Comparison of ENCODE assay signal across 12 cellular contexts in the genomic region with DNA sequence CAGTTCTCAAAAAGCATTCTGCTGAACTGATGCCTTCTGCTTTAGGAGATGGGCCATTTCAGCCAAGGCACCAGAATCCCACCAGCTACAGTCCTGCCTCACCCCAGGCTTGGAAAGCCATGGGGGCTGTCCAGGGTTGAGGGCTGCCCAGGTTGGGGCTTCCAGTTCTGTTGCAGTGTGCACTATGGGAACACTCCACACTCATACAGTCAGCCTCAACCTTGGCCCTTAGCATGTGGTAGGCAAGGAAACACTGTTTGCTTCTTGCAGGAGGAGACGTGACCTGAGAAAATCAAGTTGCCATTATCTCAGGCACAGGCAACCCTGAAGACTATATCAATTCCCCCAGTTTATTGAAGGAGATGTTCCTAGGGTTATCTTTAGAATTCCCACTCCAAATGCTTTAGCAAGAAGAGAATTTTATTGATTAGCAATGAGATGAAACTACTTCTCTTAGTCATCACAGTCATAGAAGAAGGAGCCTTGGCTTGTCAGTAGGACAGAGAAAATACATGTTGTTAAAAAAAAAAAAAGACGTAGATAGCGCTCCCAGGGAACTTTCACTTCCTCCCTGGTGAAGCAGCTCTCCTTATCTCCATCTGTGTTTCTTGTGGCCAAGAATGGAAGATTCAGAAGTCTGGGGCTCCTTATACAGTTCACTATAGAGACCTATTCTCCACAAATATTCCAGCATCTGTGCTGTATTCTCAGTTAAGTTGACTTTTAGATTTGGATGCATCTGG. TPM values are rescaled to one million over a fixed set of nuclear protein-coding genes. Genes with fewer than 3 reads are reported as not detected.
DNase-seq lines count a peak whose midpoint lies in the region; ATAC-seq and TF ChIP-seq lines count a peak whose summit lies in the region.
"Had no signal": no experiment of that assay in that cellular context is flagged by ENCODE, and none has a peak within 500 bp of the region (broad histone marks: within the 10 kb centered on the region; RNA-seq: fewer than 3 reads in every experiment).

No MANE protein-coding gene starts in this region.

- TF ChIP-seq CTCF in Caco-2 (IDR thresholded peaks at IDR 0.05; ENCODE audit: insufficient read depth in 1 of 2, low read depth in 1 of 2, low read length in 1 of 2, severe bottlenecking in 1 of 2, unreplicated experiment in 1 of 2) = no peak
- no peak for TF ChIP-seq CTCF in heart left ventricle (IDR thresholded peaks at IDR 0.05)

- no peak overlapping the region for H3K27ac ChIP-seq in heart left ventricle
- H3K27ac ChIP-seq: BLaER1, left lung had no signal

- H3K27me3 ChIP-seq in Caco-2 (replicated peaks; ENCODE audit: control insufficient read depth, insufficient read depth, low read length) (no peaks in the 10 kb centered on the region), heart left ventricle (no peaks in the 10 kb centered on the region)
- H3K27me3 ChIP-seq: BLaER1, left lung had no signal

- no peaks in the 10 kb centered on the region for H3K36me3 Mint-ChIP-seq in Caco-2 (ENCODE audit: insufficient read depth, unreplicated experiment)

- no peak overlapping the region for H3K4me3 Mint-ChIP-seq in Caco-2 (ENCODE audit: unreplicated experiment)

- CTCF ChIA-PET in Caco-2 (lab: Charles Lee) = no interaction called here

- ATAC-seq in GM18508 (IDR thresholded peaks at IDR 0.05; ENCODE audit: insufficient read depth, unreplicated experiment) = peak; percentile 65
- peak; percentile 90 for ATAC-seq in GM21447 (IDR thresholded peaks at IDR 0.05; ENCODE audit: unreplicated experiment)
- ATAC-seq in HG03108 (IDR thresholded peaks at IDR 0.05; ENCODE audit: unreplicated experiment) = peak; percentile 61
- no peak for ATAC-seq in heart left ventricle
- ATAC-seq: HepG2, left lung had no signal

- no peaks in the 10 kb centered on the region for H3K4me1 ChIP-seq in Caco-2
- peaks cover 0 to 14% (median 0%) of the 10 kb centered on the region in 12 donors for H3K4me1 ChIP-seq in heart left ventricle
- H3K4me1 ChIP-seq: BLaER1 had no signal

- 56 to 69% (median 60%) methylated on average over 3 of the region's 3 CpGs for WGBS in heart left ventricle, 4 donors

- H3K9me3 Mint-ChIP-seq in Caco-2 (ENCODE audit: unreplicated experiment) = no peaks in the 10 kb centered on the region

- H3K9me3 ChIP-seq in Caco-2 (no peaks in the 10 kb centered on the region), heart left ventricle (no peaks in the 10 kb centered on the region)
- H3K9me3 ChIP-seq: BLaER1, left lung had no signal

- DNase-seq in SIG-M5 (lab: John Stamatoyannopoulos, UW) (peak; percentile 59), Caco-2 (no peak), T1000 (lab: John Stamatoyannopoulos, UW) (no peak), NCI-H446 (lab: John Stamatoyannopoulos, UW) (no peak), heart left ventricle (no peak)
- DNase-seq: left lung, NCI-H524 treated with DMSO at 0.1 percent for 48 hours had no signal

- no peak overlapping the region for H3K4me3 ChIP-seq in Caco-2 (ENCODE audit: low read depth, low read length)
- no peak overlapping the region for H3K4me3 ChIP-seq in heart left ventricle
- H3K4me3 ChIP-seq: BLaER1, left lung had no signal

- H3K4me1 Mint-ChIP-seq in Caco-2 (ENCODE audit: low read depth, unreplicated experiment) = no peaks in the 10 kb centered on the region

- no peak for TF ChIP-seq POLR2A in heart left ventricle (IDR thresholded peaks at IDR 0.05)

- BruUV-seq in Caco-2 (replicated peaks; lab: Mats Ljungman, UMichigan) = no TSS peak

- no peak overlapping the region for H3K27ac Mint-ChIP-seq in Caco-2 (ENCODE audit: unreplicated experiment)

- POLR2A ChIA-PET in Caco-2 (lab: Charles Lee) = no interaction called here

- intact Hi-C loops in Caco-2 (cut with micrococcal nuclease; ENCODE audit: unreplicated experiment) = no loop called here
- intact Hi-C loops in heart left ventricle (cut with DNase I) = no loop called here

- H3K27me3 Mint-ChIP-seq in Caco-2 (ENCODE audit: insufficient read depth, unreplicated experiment) = no peaks in the 10 kb centered on the region

- no peaks in the 10 kb centered on the region for H3K36me3 ChIP-seq in Caco-2 (ENCODE audit: control insufficient read depth, insufficient read depth, low read length)
- H3K36me3 ChIP-seq in heart left ventricle = no peaks in the 10 kb centered on the region
- H3K36me3 ChIP-seq: BLaER1, left lung had no signal

RNA-seq across cellular contexts. Expression of a gene that starts 38.3 kb away (rescaled TPM):
- 0.60 and 0.95 TPM in 2 replicates for total RNA-seq in Caco-2 (2022)
- total RNA-seq in heart left ventricle = 1 to 10 TPM in 3 of 9 donors, under 1 TPM in 6; 0.42 to 3.3 (median 0.56) TPM
- 1 to 10 TPM in 1 of 2 donors, under 1 TPM in 1; 0.57 to 1.1 TPM for polyA plus RNA-seq in heart left ventricle

Comparison
In these comparisons a context has a peak if more than half of its experiments do, and no peak if none do; other contexts are left out.
1. ATAC-seq: peak in GM18508 (single experiment), GM21447 (single experiment) and HG03108 (single experiment); none in heart left ventricle (0 of 4).